Comparison of ENCODE assay signal across 12 cellular contexts in the genomic region with DNA sequence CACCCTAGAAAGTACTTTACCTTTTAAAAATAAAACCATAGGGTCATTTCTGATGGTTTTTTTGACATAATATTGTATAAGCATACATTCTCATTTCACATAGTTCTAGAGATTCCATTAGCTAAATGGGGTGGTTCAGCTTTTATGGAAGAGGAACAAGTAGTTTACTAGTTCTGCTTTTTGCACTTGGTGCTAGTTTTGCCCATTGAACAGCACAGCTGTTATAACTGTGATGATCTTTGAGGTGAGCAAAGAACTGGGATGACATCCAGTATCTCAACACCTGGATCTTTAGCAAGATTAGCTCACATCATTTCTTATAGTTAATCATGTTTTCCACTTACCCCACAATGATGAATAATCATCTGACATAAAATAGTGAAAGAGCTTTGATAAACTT. TPM values are rescaled to one million over a fixed set of nuclear protein-coding genes. Genes with fewer than 3 reads are reported as not detected.
DNase-seq lines count a peak whose midpoint lies in the region; ATAC-seq, FAIRE-seq and TF ChIP-seq lines count a peak whose summit lies in the region.
"Had no signal": no experiment of that assay in that cellular context is flagged by ENCODE, and none has a peak within 500 bp of the region (broad histone marks: within the 10 kb centered on the region; RNA-seq: fewer than 3 reads in every experiment).

No MANE protein-coding gene starts in this region.

- ATAC-seq in GM18868 (IDR thresholded peaks at IDR 0.05; ENCODE audit: unreplicated experiment) (peak; percentile 75), HG02623 (IDR thresholded peaks at IDR 0.05; ENCODE audit: unreplicated experiment) (peak; percentile 72), HG03521 (IDR thresholded peaks at IDR 0.05; ENCODE audit: unreplicated experiment) (peak; percentile 66), omental fat pad (ENCODE audit: low FRiP score) (no peak), PC-3 (no peak)

- no TSS peak for BruUV-seq in PC-3 (replicated peaks; lab: Mats Ljungman, UMichigan)

- TF ChIP-seq CTCF in mesothelial cell of epicardium (IDR thresholded peaks at IDR 0.05; ENCODE audit: unreplicated experiment) (no peak), omental fat pad (IDR thresholded peaks at IDR 0.05) (no peak), PC-3 (conservative IDR thresholded peaks at IDR 0.05; ENCODE audit: low read depth, low read length) (no peak)

- DNase-seq in SHP77 treated with DMSO at 0.1 percent for 48 hours (lab: John Stamatoyannopoulos, UW) (no peak), mesothelial cell of epicardium (ENCODE audit: low spot score in 2 of 2, unreplicated experiment in 2 of 2) (no peak), omental fat pad (ENCODE audit: low spot score) (no peak), PC-3 (no peak)
- DNase-seq: activated CD4-positive, alpha-beta T cell treated with anti-CD3 and anti-CD28 coated beads, Interleukin-2, amount 10 ng/mL, durations not matched to agents 24 days and 14 days; KG1 had no signal

- H3K4me3 Mint-ChIP-seq in mesothelial cell of epicardium, result no peak overlapping the region
- H3K4me3 Mint-ChIP-seq: activated CD4-positive, alpha-beta T cell treated with anti-CD3 and anti-CD28 coated beads, Interleukin-2, amount 10 ng/mL, durations not matched to agents 24 days and 14 days had no signal

- H3K4me1 Mint-ChIP-seq in mesothelial cell of epicardium, result peaks cover 9% of the 10 kb centered on the region

- H3K27ac ChIP-seq in PC-3 (ENCODE audit: low read length), result no peak overlapping the region
- H3K27ac ChIP-seq: vagina had no signal

- H3F3A ChIP-seq in PC-3 (ENCODE audit: low read length, unreplicated experiment), result no peaks in the 10 kb centered on the region

- intact Hi-C loops in PC-3 (cut with micrococcal nuclease), result no loop called here

- peak; percentile 85 for FAIRE-seq in islet of Langerhans (lab: Jason Lieb, UNC)
- FAIRE-seq: endothelial cell of umbilical vein had no signal

- no peaks in the 10 kb centered on the region; the same call in 1 of the 2 replicates for H4K20me1 ChIP-seq in PC-3 (ENCODE audit: low read length)

- CTCF ChIA-PET in PC-3 (lab: Charles Lee), result interaction anchor here (0.6 kb wide), 2 partner anchors 28 to 207 kb away, joined by 4 to 5 read pairs; no protein-coding TSS in a partner anchor

- no peak overlapping the region for H3K27ac Mint-ChIP-seq in mesothelial cell of epicardium
- H3K27ac Mint-ChIP-seq: activated CD4-positive, alpha-beta T cell treated with anti-CD3 and anti-CD28 coated beads, Interleukin-2, amount 10 ng/mL, durations not matched to agents 24 days and 14 days had no signal

- H3K4me2 ChIP-seq in PC-3 (ENCODE audit: low read length), result no peak overlapping the region

- peaks cover 16% of the 10 kb centered on the region; the same call in 1 of the 2 replicates for H3K79me2 ChIP-seq in PC-3 (ENCODE audit: low read length)

- H3K9me2 ChIP-seq in PC-3 (replicated peaks; ENCODE audit: low read length), result no peaks in the 10 kb centered on the region

- H2AFZ ChIP-seq in PC-3 (ENCODE audit: low read length), result no peak overlapping the region

- no peaks in the 10 kb centered on the region for H3K27me3 ChIP-seq in PC-3 (ENCODE audit: low read length)
- H3K27me3 ChIP-seq: vagina had no signal

- H3K9me3 Mint-ChIP-seq in mesothelial cell of epicardium, result peaks cover 11% of the 10 kb centered on the region

- H3K36me3 Mint-ChIP-seq in mesothelial cell of epicardium, result peaks cover 19% of the 10 kb centered on the region

- no peak overlapping the region for H3K9ac ChIP-seq in PC-3 (ENCODE audit: low read length)

- no peaks in the 10 kb centered on the region for H3K36me3 ChIP-seq in PC-3 (ENCODE audit: low read depth, low read length)
- H3K36me3 ChIP-seq: vagina had no signal

- no peak overlapping the region for H3K4me3 ChIP-seq in PC-3 (ENCODE audit: low read length)
- H3K4me3 ChIP-seq: vagina had no signal

- no peaks in the 10 kb centered on the region for H3K27me3 Mint-ChIP-seq in mesothelial cell of epicardium (ENCODE audit: low read depth)
- H3K27me3 Mint-ChIP-seq: activated CD4-positive, alpha-beta T cell treated with anti-CD3 and anti-CD28 coated beads, Interleukin-2, amount 10 ng/mL, durations not matched to agents 24 days and 14 days had no signal

- H3K9me3 ChIP-seq in PC-3 (ENCODE audit: low read length), result no peaks in the 10 kb centered on the region
- H3K9me3 ChIP-seq: vagina had no signal

- POLR2A ChIA-PET in PC-3 (lab: Charles Lee; ENCODE audit: unreplicated experiment), result interaction anchor here (0.5 kb wide), 1 partner anchor 17 kb away, joined by 7 read pairs; no protein-coding TSS in a partner anchor

- no peaks in the 10 kb centered on the region; the same call in 1 of the 2 replicates for H3K4me1 ChIP-seq in PC-3 (ENCODE audit: insufficient read depth, low read length)
- H3K4me1 ChIP-seq: vagina had no signal

RNA-seq across cellular contexts. Expression of gene MOB1B, which starts 40.9 kb away (rescaled TPM):
- total RNA-seq in mesothelial cell of epicardium (35.3 to 36.9 TPM (median 36.2 TPM) in 3 replicates), omental fat pad (10 to 100 TPM; 11.0 to 19.7 (median 13.8) TPM), PC-3 (2014; rRNA removed) (11.4 and 12.6 TPM in 2 replicates)

RNA-seq across cellular contexts. Expression of gene DCK, which starts 50.3 kb away (rescaled TPM):
- 12.7 to 14.1 TPM (median 13.9 TPM) in 3 replicates for total RNA-seq in mesothelial cell of epicardium
- total RNA-seq in omental fat pad, result 10 to 100 TPM in 3 of 4 donors, 1 to 10 TPM in 1; 9.8 to 21.9 (median 14.2) TPM
- total RNA-seq in PC-3 (2014; rRNA removed), result 19.5 and 21.0 TPM in 2 replicates

Comparison
In these comparisons a context has a peak if more than half of its experiments do, and no peak if none do; other contexts are left out.
1. ATAC-seq: peak in GM18868 (single experiment), HG02623 (single experiment) and HG03521 (single experiment); none in omental fat pad (single experiment) and PC-3 (single experiment).